ENCODE assay signal across 1 cellular context in genomic region chr4:53572595-53572994, GRCh38.
TF ChIP-seq lines count a peak whose summit lies in the region.

No MANE protein-coding gene starts in this region.

TF ChIP-seq in SK-N-SH treated with all-trans-retinoic acid at 6 μM for 48 hours, 23 proteins besides CTCF, POLR2A, EP300 and RAD21 (continued from another document):
- no peak for TF ChIP-seq TSHZ2 (CRISPR knock-in tag; IDR thresholded peaks at IDR 0.05)
